35 cellular contexts compared by ENCODE assay signal in the genomic region with DNA sequence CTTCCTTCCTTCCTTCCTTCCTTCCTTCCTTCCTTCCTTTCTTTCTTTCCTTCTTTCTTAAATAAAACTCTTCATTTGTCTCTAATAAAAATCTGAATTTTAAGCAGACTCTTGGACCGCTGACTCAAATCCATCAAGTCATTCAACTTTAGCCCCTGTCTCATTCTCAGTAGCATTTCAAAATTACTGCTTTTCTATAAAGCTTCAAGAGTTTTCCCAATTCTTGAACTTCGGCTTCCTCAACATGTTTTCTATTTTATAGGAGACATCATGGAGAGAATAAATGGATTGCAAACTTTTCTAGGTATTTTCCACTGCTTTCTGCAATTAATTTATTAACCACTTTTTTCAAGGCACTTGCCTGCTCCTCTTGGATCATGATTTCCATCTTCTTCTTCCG.
DNase-seq lines count a peak whose midpoint lies in the region; TF ChIP-seq lines count a peak whose summit lies in the region.
"Had no signal": no experiment of that assay in that cellular context is flagged by ENCODE, and none has a peak within 500 bp of the region (broad histone marks: within the 10 kb centered on the region; RNA-seq: fewer than 3 reads in every experiment).

No MANE protein-coding gene starts in this region.

- H3K36me3 Mint-ChIP-seq in activated naive CD4-positive, alpha-beta T cell treated with anti-CD3 and anti-CD28 coated beads, Interleukin-2, amount 50 U/mL, for 24 hours, result no peaks in the 10 kb centered on the region
- H3K36me3 Mint-ChIP-seq: CD14-positive monocyte; CD4-positive, alpha-beta memory T cell; CD4-positive, CD25-positive, alpha-beta regulatory T cell; CD8-positive, alpha-beta memory T cell; CD8-positive, alpha-beta T cell had no signal

- no peaks in the 10 kb centered on the region for H3K27me3 Mint-ChIP-seq in activated naive CD4-positive, alpha-beta T cell treated with anti-CD3 and anti-CD28 coated beads, Interleukin-2, amount 50 U/mL, for 24 hours
- H3K27me3 Mint-ChIP-seq: B cell; CD4-positive, alpha-beta T cell; CD4-positive, CD25-positive, alpha-beta regulatory T cell had no signal

- POLR2A ChIA-PET in A673 (lab: Charles Lee; ENCODE audit: low non-redundant PET), result no interaction called here
- POLR2A ChIA-PET in HEK293 (lab: Yijun Ruan, JAX), result no interaction called here

- TF ChIP-seq CTCF in A673 (conservative IDR thresholded peaks at IDR 0.05; ENCODE audit: low read depth, low read length) (no peak), HEK293 (tag by site-specific recombination; IDR thresholded peaks at IDR 0.05) (no peak)

- H3K4me1 Mint-ChIP-seq in activated naive CD4-positive, alpha-beta T cell treated with anti-CD3 and anti-CD28 coated beads, Interleukin-2, amount 50 U/mL, for 24 hours, result no peaks in the 10 kb centered on the region
- H3K4me1 Mint-ChIP-seq: B cell; CD14-positive monocyte; CD4-positive, CD25-positive, alpha-beta regulatory T cell; CD8-positive, alpha-beta memory T cell had no signal

- H3K36me3 ChIP-seq in A673 (ENCODE audit: insufficient read depth, low read length, poor library complexity, severe bottlenecking) (peaks cover 14% of the 10 kb centered on the region), HEK293 (ENCODE audit: control insufficient read depth in 2 of 2, insufficient read depth in 1 of 2, low read length in 2 of 2) (no peaks in the 10 kb centered on the region), SK-N-MC (ENCODE audit: insufficient read depth, low read length) (peaks cover 17% of the 10 kb centered on the region)
- H3K36me3 ChIP-seq: BE2C; BLaER1; BLaER1 treated with 17β-estradiol and CSF1 and Interleukin-3, amounts not matched to agents 10 nM and 100 nM had no signal

- no TSS peak for BruUV-seq in A673 (replicated peaks; lab: Mats Ljungman, UMichigan)

- H3K27me3 ChIP-seq in A673 (replicated peaks; ENCODE audit: insufficient read depth, low read depth, low read length, poor library complexity), result no peaks in the 10 kb centered on the region
- H3K27me3 ChIP-seq: BE2C; BLaER1; BLaER1 treated with 17β-estradiol and CSF1 and Interleukin-3, amounts not matched to agents 10 nM and 100 nM had no signal

- H3K9me3 ChIP-seq in A673 (ENCODE audit: low read depth, low read length, poor library complexity, severe bottlenecking) (peaks cover 13% of the 10 kb centered on the region), HEK293 (ENCODE audit: control insufficient read depth, insufficient read depth, low read depth, low read length) (no peaks in the 10 kb centered on the region), SK-N-MC (ENCODE audit: low read depth, low read length) (peaks cover 10% of the 10 kb centered on the region; the same call in 1 of the 2 replicates)
- H3K9me3 ChIP-seq: A549; BE2C; BLaER1; BLaER1 treated with 17β-estradiol and CSF1 and Interleukin-3, amounts not matched to agents 10 nM and 100 nM; Caco-2 had no signal

- CTCF ChIA-PET in A673 (lab: Charles Lee) (interaction anchor here (0.7 kb wide), 1 partner anchor 1584 kb away, joined by 3 read pairs; no protein-coding TSS in a partner anchor), HEK293 (lab: Yijun Ruan, JAX) (no interaction called here)

- H3K27ac ChIP-seq in A673 (ENCODE audit: low read depth, low read length, poor library complexity, severe bottlenecking), result peak overlapping the region; percentile 100
- H3K27ac ChIP-seq in HEK293 (ENCODE audit: extremely low read depth, low read depth, low read length), result no peak overlapping the region
- H3K27ac ChIP-seq in SK-N-MC, result peak overlapping the region; percentile 99
- H3K27ac ChIP-seq: 22Rv1; A549; BLaER1; BLaER1 treated with 17β-estradiol and CSF1 and Interleukin-3, amounts not matched to agents 10 nM and 100 nM; C4-2B had no signal

- peak overlapping the region; percentile 53 for H3K27ac Mint-ChIP-seq in activated naive CD4-positive, alpha-beta T cell treated with anti-CD3 and anti-CD28 coated beads, Interleukin-2, amount 50 U/mL, for 24 hours
- H3K27ac Mint-ChIP-seq: B cell; CD14-positive monocyte; CD4-positive, alpha-beta memory T cell; CD4-positive, alpha-beta T cell; CD4-positive, CD25-positive, alpha-beta regulatory T cell; CD8-positive, alpha-beta T cell had no signal

- H3K4me1 ChIP-seq in A673 (ENCODE audit: insufficient read depth, low read length, poor library complexity, severe bottlenecking) (peaks cover 49% of the 10 kb centered on the region), HEK293 (ENCODE audit: control insufficient read depth, insufficient read depth, low read length) (no peaks in the 10 kb centered on the region)
- H3K4me1 ChIP-seq: A549; BE2C; BLaER1; BLaER1 treated with 17β-estradiol and CSF1 and Interleukin-3, amounts not matched to agents 10 nM and 100 nM; Caco-2 had no signal

- H3K4me3 Mint-ChIP-seq in activated naive CD4-positive, alpha-beta T cell treated with anti-CD3 and anti-CD28 coated beads, Interleukin-2, amount 50 U/mL, for 24 hours, result no peak overlapping the region
- H3K4me3 Mint-ChIP-seq: B cell; CD14-positive monocyte; CD4-positive, alpha-beta memory T cell; CD4-positive, alpha-beta T cell; CD8-positive, alpha-beta memory T cell; CD8-positive, alpha-beta T cell had no signal

- intact Hi-C loops in A673 (cut with micrococcal nuclease; ENCODE audit: unreplicated experiment), result loop anchor here (1.0 to 5.0 kb wide), 7 partner anchors 42 to 1764 kb away; no protein-coding TSS in a partner anchor

- DNase-seq in activated naive CD4-positive, alpha-beta T cell treated with anti-CD3 and anti-CD28 coated beads, Interleukin-2, amount 50 U/mL, for 16 hours, result no peak
- peak; percentile 96 for DNase-seq in A673 (ENCODE audit: low spot score)
- peak; percentile 97 for DNase-seq in SK-N-MC (ENCODE audit: low read depth, low spot score)
- DNase-seq in dermis blood vessel endothelial cell, result no peak
- DNase-seq in activated gamma-delta T cell (lab: John Stamatoyannopoulos, UW), result no peak
- no peak for DNase-seq in activated T-cell treated with anti-CD3 and anti-CD28 coated beads, Interleukin-2, amount 50 U/mL, for 48 hours
- DNase-seq: 8988T; ACHN; AML-193; BE2C; C1 segment of cervical spinal cord; Caco-2; Calu3; CD4-positive, alpha-beta memory T cell; CD4-positive, alpha-beta T cell; CD4-positive, CD25-positive, alpha-beta regulatory T cell; CD8-positive, alpha-beta memory T cell; CD8-positive, alpha-beta T cell; COR-L47; DMS 273 treated with DMSO at 0.1 percent for 48 hours; DMS153; DMS53; DMS79; DMS79 treated with DMSO at 0.1 percent for 48 hours; DND-41; EL had no signal

- H3K4me3 ChIP-seq in A673 (ENCODE audit: low read depth, low read length, poor library complexity, severe bottlenecking), result no peak overlapping the region
- H3K4me3 ChIP-seq in HEK293 (ENCODE audit: low read depth, low read length), result no peak overlapping the region
- peak overlapping the region; percentile 54 for H3K4me3 ChIP-seq in SK-N-MC
- H3K4me3 ChIP-seq: A549; BLaER1; BLaER1 treated with 17β-estradiol and CSF1 and Interleukin-3, amounts not matched to agents 10 nM and 100 nM had no signal

- H3K9ac ChIP-seq in SK-N-MC (ENCODE audit: insufficient read length), result peak overlapping the region; percentile 78
- H3K9ac ChIP-seq: BLaER1; BLaER1 treated with 17β-estradiol and CSF1 and Interleukin-3, amounts not matched to agents 10 nM and 100 nM had no signal

- H3K9me3 Mint-ChIP-seq in activated naive CD4-positive, alpha-beta T cell treated with anti-CD3 and anti-CD28 coated beads, Interleukin-2, amount 50 U/mL, for 24 hours, result no peaks in the 10 kb centered on the region
- H3K9me3 Mint-ChIP-seq: CD4-positive, alpha-beta memory T cell; CD4-positive, alpha-beta T cell; CD8-positive, alpha-beta T cell had no signal

TF ChIP-seq in HEK293, 187 proteins besides CTCF, POLR2A, EP300 and RAD21:
- TF ChIP-seq ZNF658 (tag by site-specific recombination; IDR thresholded peaks at IDR 0.05) (no peak), ZNF623 (tag by site-specific recombination; IDR thresholded peaks at IDR 0.05) (no peak), ZNF366 (tag by site-specific recombination; conservative IDR thresholded peaks at IDR 0.05) (peak; percentile 29; the same call in 1 of the 2 replicates), ZNF341 (tag by site-specific recombination; IDR thresholded peaks at IDR 0.05; ENCODE audit: low read depth) (no peak), ZNF24 (tag by site-specific recombination; IDR thresholded peaks at IDR 0.05) (no peak), ZNF677 (tag by site-specific recombination; IDR thresholded peaks at IDR 0.05) (no peak), ZSCAN16 (tag by site-specific recombination; IDR thresholded peaks at IDR 0.05) (no peak), ZNF132 (tag by site-specific recombination; IDR thresholded peaks at IDR 0.05; ENCODE audit: borderline replicate concordance) (no peak)

Comparison
In these comparisons a context has a peak if more than half of its experiments do, and no peak if none do; other contexts are left out.
1. DNase-seq: peak in A673 (single experiment) and SK-N-MC (single experiment); none in activated naive CD4-positive, alpha-beta T cell treated with anti-CD3 and anti-CD28 coated beads, Interleukin-2, amount 50 U/mL, for 16 hours (single experiment), dermis blood vessel endothelial cell (single experiment), activated gamma-delta T cell (single experiment) and activated T-cell treated with anti-CD3 and anti-CD28 coated beads, Interleukin-2, amount 50 U/mL, for 48 hours (0 of 2).